Comparison of ENCODE assay signal across 20 cellular contexts in genomic region chr9:132662152-132662945, GRCh38.
"Had no signal": no experiment of that assay in that cellular context is flagged by ENCODE, and none has a peak within 500 bp of the region (broad histone marks: within the 10 kb centered on the region; RNA-seq: fewer than 3 reads in every experiment).

No MANE protein-coding gene starts in this region.

- H3K27me3 ChIP-seq: body of pancreas, foreskin keratinocyte, suprapubic skin had no signal

- H3K27ac Mint-ChIP-seq: activated CD8-positive, alpha-beta T cell treated with anti-CD3 and anti-CD28 coated beads for 36 hours; activated naive CD8-positive, alpha-beta T cell; activated T-cell treated with anti-CD3 and anti-CD28 coated beads, Interleukin-2, amount 50 U/mL, for 72 hours; T-helper 17 cell; type B pancreatic cell had no signal

- H3K9me3 ChIP-seq: body of pancreas, suprapubic skin had no signal

- DNase-seq: activated CD4-positive, alpha-beta T cell treated with anti-CD3 and anti-CD28 coated beads for 4 hours; activated CD8-positive, alpha-beta T cell treated with anti-CD3 and anti-CD28 coated beads for 36 hours; activated gamma-delta T cell treated with Interleukin-2 at 50 U/mL for 16 hours; activated T-cell treated with anti-CD3 and anti-CD28 coated beads, Interleukin-2, amount 50 U/mL, for 72 hours; amniotic stem cell; body of pancreas; central memory CD4-positive, alpha-beta T cell; cortex of kidney; effector CD4-positive, alpha-beta T cell; foreskin keratinocyte; glutamatergic neuron; naive B cell; stimulated activated CD4-positive, alpha-beta T cell treated with anti-CD3 and anti-CD28 coated beads, Interleukin-4, amount 100 ng/mL, for 24 hours; stimulated activated naive CD4-positive, alpha-beta T cell; T-helper 17 cell had no signal

- H3K36me3 Mint-ChIP-seq: activated naive CD8-positive, alpha-beta T cell had no signal

- H3K27me3 Mint-ChIP-seq: activated CD8-positive, alpha-beta T cell treated with anti-CD3 and anti-CD28 coated beads for 36 hours; activated naive CD8-positive, alpha-beta T cell; naive B cell; T-helper 17 cell; type B pancreatic cell had no signal

- H3K4me3 ChIP-seq: body of pancreas, lung, skin epidermis, suprapubic skin had no signal

- H3K27ac ChIP-seq: body of pancreas, foreskin keratinocyte, skin epidermis, suprapubic skin had no signal

- H3K4me1 ChIP-seq: body of pancreas, foreskin keratinocyte, suprapubic skin had no signal

- ATAC-seq: activated CD8-positive, alpha-beta T cell treated with anti-CD3 and anti-CD28 coated beads for 36 hours; activated T-cell treated with anti-CD3 and anti-CD28 coated beads, Interleukin-2, amount 50 U/mL, for 72 hours; body of pancreas; foreskin keratinocyte; T-helper 17 cell had no signal

- H3K4me3 Mint-ChIP-seq: activated CD8-positive, alpha-beta T cell treated with anti-CD3 and anti-CD28 coated beads for 36 hours; activated naive CD8-positive, alpha-beta T cell; activated T-cell treated with anti-CD3 and anti-CD28 coated beads, Interleukin-2, amount 50 U/mL, for 72 hours; T-helper 17 cell; type B pancreatic cell had no signal

- H3K9me3 Mint-ChIP-seq: activated CD8-positive, alpha-beta T cell treated with anti-CD3 and anti-CD28 coated beads for 36 hours; activated T-cell treated with anti-CD3 and anti-CD28 coated beads, Interleukin-2, amount 50 U/mL, for 72 hours; naive B cell; type B pancreatic cell had no signal
